16 cellular contexts compared by ENCODE assay signal in genomic region chr20:33852971-33853813, GRCh38. TPM values are rescaled to one million over a fixed set of nuclear protein-coding genes. Genes with fewer than 3 reads are reported as not detected.
DNase-seq lines count a peak whose midpoint lies in the region; ATAC-seq and TF ChIP-seq lines count a peak whose summit lies in the region.
"Had no signal": no experiment of that assay in that cellular context is flagged by ENCODE, and none has a peak within 500 bp of the region (broad histone marks: within the 10 kb centered on the region; RNA-seq: fewer than 3 reads in every experiment).

No MANE protein-coding gene starts in this region.

- H4K20me1 ChIP-seq in PC-3 (ENCODE audit: low read length) = peaks cover 6% of the 10 kb centered on the region; the same call in 1 of the 2 replicates

- no peak overlapping the region for H3K4me3 ChIP-seq in CD4-positive, CD25-positive, alpha-beta regulatory T cell (ENCODE audit: low read depth, low read length)
- no peak overlapping the region for H3K4me3 ChIP-seq in CD8-positive, alpha-beta memory T cell (ENCODE audit: low read length)
- no peak overlapping the region for H3K4me3 ChIP-seq in left lung
- H3K4me3 ChIP-seq in PC-3 (ENCODE audit: low read length) = no peak overlapping the region
- H3K4me3 ChIP-seq: adrenal gland, gastroesophageal sphincter, GM23338, stomach had no signal

- intact Hi-C loops in left lung (cut with DNase I) (no loop called here), PC-3 (cut with micrococcal nuclease) (no loop called here)

- no peak for TF ChIP-seq CTCF in left lung (IDR thresholded peaks at IDR 0.05)
- TF ChIP-seq CTCF in PC-3 (conservative IDR thresholded peaks at IDR 0.05; ENCODE audit: low read depth, low read length) = no peak

- peak overlapping the region; percentile 38 for H3K27ac ChIP-seq in CD4-positive, CD25-positive, alpha-beta regulatory T cell (ENCODE audit: insufficient read depth, low read length, poor library complexity, severe bottlenecking)
- H3K27ac ChIP-seq in CD8-positive, alpha-beta memory T cell (ENCODE audit: low read depth, low read length) = no peak overlapping the region
- H3K27ac ChIP-seq in left lung (no peak overlapping the region), PC-3 (ENCODE audit: low read length) (no peak overlapping the region)
- H3K27ac ChIP-seq: adrenal gland, gastroesophageal sphincter, neutrophil, stomach had no signal

- H3K9ac ChIP-seq in PC-3 (ENCODE audit: low read length) = no peak overlapping the region

- CTCF ChIA-PET in CD8-positive, alpha-beta memory T cell (lab: Charles Lee) = interaction anchor here (1.0 kb wide), 1 partner anchor 10 kb away, joined by 4 read pairs; no protein-coding TSS in a partner anchor
- CTCF ChIA-PET in PC-3 (lab: Charles Lee) = interaction anchor here (0.6 kb wide), 1 partner anchor 60 kb away, joined by 5 read pairs; no protein-coding TSS in a partner anchor

- H3K4me2 ChIP-seq in PC-3 (ENCODE audit: low read length) = no peak overlapping the region
- H3K4me2 ChIP-seq: GM23338 had no signal

- peaks cover 17% of the 10 kb centered on the region; the same call in 1 of the 2 replicates for H3K79me2 ChIP-seq in PC-3 (ENCODE audit: low read length)

- H3K9me3 Mint-ChIP-seq in CD4-positive, CD25-positive, alpha-beta regulatory T cell = no peaks in the 10 kb centered on the region
- no peaks in the 10 kb centered on the region for H3K9me3 Mint-ChIP-seq in CD8-positive, alpha-beta memory T cell
- H3K9me3 Mint-ChIP-seq in activated T-cell treated with anti-CD3 and anti-CD28 coated beads, Interleukin-2, amount 50 U/mL, for 4 hours = no peaks in the 10 kb centered on the region
- H3K9me3 Mint-ChIP-seq: GM23338, memory B cell had no signal

- H3K9me3 ChIP-seq in CD4-positive, CD25-positive, alpha-beta regulatory T cell (ENCODE audit: control insufficient read depth in 2 of 2, low read length in 2 of 2) = no peaks in the 10 kb centered on the region
- no peaks in the 10 kb centered on the region for H3K9me3 ChIP-seq in CD8-positive, alpha-beta memory T cell (ENCODE audit: low read length)
- H3K9me3 ChIP-seq in left lung = no peaks in the 10 kb centered on the region
- no peaks in the 10 kb centered on the region for H3K9me3 ChIP-seq in PC-3 (ENCODE audit: low read length)
- H3K9me3 ChIP-seq: adrenal gland, gastroesophageal sphincter, neutrophil, stomach had no signal

- peak overlapping the region in 3 of 4 donors; percentile 17 to 56 (median 42) for H3K4me3 Mint-ChIP-seq in CD4-positive, CD25-positive, alpha-beta regulatory T cell
- peak overlapping the region in 3 of 7 donors; percentile 22 to 42 (median 40) for H3K4me3 Mint-ChIP-seq in CD8-positive, alpha-beta memory T cell
- H3K4me3 Mint-ChIP-seq in activated T-cell treated with anti-CD3 and anti-CD28 coated beads, Interleukin-2, amount 50 U/mL, for 4 hours = peak overlapping the region; percentile 27
- H3K4me3 Mint-ChIP-seq: GM23338, memory B cell had no signal

- peaks cover 71% of the 10 kb centered on the region for H3K36me3 ChIP-seq in CD4-positive, CD25-positive, alpha-beta regulatory T cell (ENCODE audit: control insufficient read depth, insufficient read depth, low read length)
- H3K36me3 ChIP-seq in CD8-positive, alpha-beta memory T cell (ENCODE audit: insufficient read depth, low read length) = peaks cover 23% of the 10 kb centered on the region
- H3K36me3 ChIP-seq in left lung = peaks cover 0 to 91% of the 10 kb centered on the region in 2 donors
- peaks cover 35% of the 10 kb centered on the region for H3K36me3 ChIP-seq in PC-3 (ENCODE audit: low read depth, low read length)

- no peaks in the 10 kb centered on the region for H3K27me3 Mint-ChIP-seq in CD4-positive, CD25-positive, alpha-beta regulatory T cell
- H3K27me3 Mint-ChIP-seq in CD8-positive, alpha-beta memory T cell = peaks cover 0 to 3% of the 10 kb centered on the region in 2 donors
- H3K27me3 Mint-ChIP-seq in activated T-cell treated with anti-CD3 and anti-CD28 coated beads, Interleukin-2, amount 50 U/mL, for 4 hours (ENCODE audit: low read depth) = no peaks in the 10 kb centered on the region
- H3K27me3 Mint-ChIP-seq: memory B cell had no signal

- H3K9me2 ChIP-seq in PC-3 (replicated peaks; ENCODE audit: low read length) = no peaks in the 10 kb centered on the region

- H3F3A ChIP-seq in PC-3 (ENCODE audit: low read length, unreplicated experiment) = no peaks in the 10 kb centered on the region

- POLR2A ChIA-PET in CD8-positive, alpha-beta memory T cell (lab: Charles Lee) = interaction anchor here (1.1 kb wide), 2 partner anchors 10 to 186 kb away, joined by 3 read pairs; partner anchors contain the start of gene ACTL10
- POLR2A ChIA-PET in PC-3 (lab: Charles Lee; ENCODE audit: unreplicated experiment) = no interaction called here

- H3K4me1 ChIP-seq in CD4-positive, CD25-positive, alpha-beta regulatory T cell (ENCODE audit: control insufficient read depth, insufficient read depth, low read length, poor library complexity, severe bottlenecking) = peaks cover 13% of the 10 kb centered on the region
- peaks cover 24% of the 10 kb centered on the region for H3K4me1 ChIP-seq in CD8-positive, alpha-beta memory T cell (ENCODE audit: insufficient read depth, low read length)
- peaks cover 0 to 25% of the 10 kb centered on the region in 2 donors for H3K4me1 ChIP-seq in left lung
- H3K4me1 ChIP-seq in PC-3 (ENCODE audit: insufficient read depth, low read length) = no peaks in the 10 kb centered on the region
- H3K4me1 ChIP-seq: adrenal gland, gastroesophageal sphincter had no signal

- H3K27me3 ChIP-seq in CD4-positive, CD25-positive, alpha-beta regulatory T cell (ENCODE audit: control insufficient read depth, insufficient read depth, low read length) = no peaks in the 10 kb centered on the region
- no peaks in the 10 kb centered on the region for H3K27me3 ChIP-seq in CD8-positive, alpha-beta memory T cell (ENCODE audit: insufficient read depth, low read length, poor library complexity, severe bottlenecking)
- H3K27me3 ChIP-seq in left lung (no peaks in the 10 kb centered on the region), PC-3 (ENCODE audit: low read length) (no peaks in the 10 kb centered on the region)
- H3K27me3 ChIP-seq: adrenal gland, gastroesophageal sphincter, neutrophil, stomach had no signal

- no TSS peak for BruUV-seq in PC-3 (replicated peaks; lab: Mats Ljungman, UMichigan)

- peak overlapping the region; percentile 89 to 93 (median 91) for H3K27ac Mint-ChIP-seq in CD4-positive, CD25-positive, alpha-beta regulatory T cell
- H3K27ac Mint-ChIP-seq in CD8-positive, alpha-beta memory T cell = peak overlapping the region in 7 of 8 donors; percentile 15 to 91 (median 70)
- H3K27ac Mint-ChIP-seq: memory B cell had no signal

- peak in 2 of 3 donors; percentile 33 to 85 for DNase-seq in CD4-positive, CD25-positive, alpha-beta regulatory T cell
- peak in 1 of 5 donors; percentile 53 for DNase-seq in CD8-positive, alpha-beta memory T cell
- DNase-seq in activated T-cell treated with anti-CD3 and anti-CD28 coated beads, Interleukin-2, amount 50 U/mL, for 4 hours = no peak
- DNase-seq in left lung (peak in 1 of 2 donors; percentile 41), retina (no peak), PC-3 (no peak)
- no peak for DNase-seq in central memory CD4-positive, alpha-beta T cell
- DNase-seq: adrenal gland, DMS79 treated with DMSO at 0.1 percent for 48 hours, MV-4-11, stomach had no signal

- H3K4me1 Mint-ChIP-seq in CD4-positive, CD25-positive, alpha-beta regulatory T cell = peaks cover 10 to 50% (median 30%) of the 10 kb centered on the region in 4 donors
- H3K4me1 Mint-ChIP-seq in CD8-positive, alpha-beta memory T cell = peaks cover 21 to 56% (median 39%) of the 10 kb centered on the region in 3 donors
- H3K4me1 Mint-ChIP-seq in activated T-cell treated with anti-CD3 and anti-CD28 coated beads, Interleukin-2, amount 50 U/mL, for 4 hours (ENCODE audit: low read depth) = peaks cover 38% of the 10 kb centered on the region
- H3K4me1 Mint-ChIP-seq: GM23338 had no signal

- H2AFZ ChIP-seq in PC-3 (ENCODE audit: low read length) = no peak overlapping the region
- H2AFZ ChIP-seq: GM23338 had no signal

- H3K36me3 Mint-ChIP-seq in CD4-positive, CD25-positive, alpha-beta regulatory T cell = peaks cover 48% of the 10 kb centered on the region
- peaks cover 8 to 86% (median 23%) of the 10 kb centered on the region in 3 donors for H3K36me3 Mint-ChIP-seq in CD8-positive, alpha-beta memory T cell
- H3K36me3 Mint-ChIP-seq in activated T-cell treated with anti-CD3 and anti-CD28 coated beads, Interleukin-2, amount 50 U/mL, for 4 hours (ENCODE audit: insufficient read depth) = peaks cover 45% of the 10 kb centered on the region

- peak; percentile 82 to 88 for ATAC-seq in CD4-positive, CD25-positive, alpha-beta regulatory T cell (ENCODE audit: low read depth in 2 of 2)
- peak; percentile 88 to 90 for ATAC-seq in activated T-cell treated with anti-CD3 and anti-CD28 coated beads, Interleukin-2, amount 50 U/mL, for 4 hours
- ATAC-seq in left lung = peak; percentile 49
- ATAC-seq in PC-3 = no peak
- ATAC-seq: gastroesophageal sphincter, GM23338, sciatic nerve had no signal

RNA-seq across cellular contexts. Expression of gene CHMP4B, which starts 42.0 kb away (rescaled TPM):
- total RNA-seq in CD4-positive, CD25-positive, alpha-beta regulatory T cell = 49.0 TPM
- 1 to 10 TPM; 3.1 to 6.0 (median 4.2) TPM for polyA plus RNA-seq in CD4-positive, CD25-positive, alpha-beta regulatory T cell
- 10 to 100 TPM; 78.3 to 79.9 TPM for total RNA-seq in CD8-positive, alpha-beta memory T cell
- polyA plus RNA-seq in CD8-positive, alpha-beta memory T cell = 5.7 TPM
- 10 to 100 TPM; 71.1 to 80.0 (median 71.7) TPM for total RNA-seq in activated T-cell treated with anti-CD3 and anti-CD28 coated beads, Interleukin-2, amount 50 U/mL, for 4 hours
- 10 to 100 TPM; 83.2 to 90.5 TPM for total RNA-seq in left lung
- 68.8 and 91.1 TPM in 2 replicates for total RNA-seq in PC-3 (2014; rRNA removed)

Comparison
In these comparisons a context has a peak if more than half of its experiments do, and no peak if none do; other contexts are left out.
1. DNase-seq: peak in CD4-positive, CD25-positive, alpha-beta regulatory T cell (2 of 3); none in activated T-cell treated with anti-CD3 and anti-CD28 coated beads, Interleukin-2, amount 50 U/mL, for 4 hours (single experiment), retina (single experiment), central memory CD4-positive, alpha-beta T cell (single experiment) and PC-3 (single experiment).